ENCODE assay signal across 24 cellular contexts in the genomic region with DNA sequence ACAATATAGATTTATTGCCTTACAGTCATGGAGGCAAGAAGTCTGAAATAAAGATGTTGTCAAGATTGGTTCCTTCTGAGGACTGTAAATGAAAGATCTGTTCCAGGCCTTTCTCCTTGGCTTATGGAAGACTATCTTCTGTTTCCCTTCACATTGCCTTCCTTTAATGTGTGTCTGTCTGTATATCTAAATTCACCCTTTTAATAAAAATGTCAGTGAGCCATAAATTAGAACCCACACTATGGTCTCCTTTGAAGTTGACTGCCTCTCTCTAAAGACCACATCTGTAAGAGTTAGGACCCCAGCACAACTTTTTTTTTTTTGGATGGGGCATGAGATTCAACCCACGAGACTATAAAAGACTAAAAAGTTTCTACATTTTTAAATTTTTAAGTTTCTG.
"Had no signal": no experiment of that assay in that cellular context is flagged by ENCODE, and none has a peak within 500 bp of the region (broad histone marks: within the 10 kb centered on the region; RNA-seq: fewer than 3 reads in every experiment).

No MANE protein-coding gene starts in this region.

- H3K27ac Mint-ChIP-seq: effector memory CD8-positive, alpha-beta T cell; natural killer cell; stimulated activated effector memory CD8-positive, alpha-beta T cell treated with anti-CD3 and anti-CD28 coated beads, Interleukin-12 subunit alpha, Interleukin-12 subunit beta, amount 100 ng/mL, for 72 hours; type B pancreatic cell had no signal

- H3K27me3 ChIP-seq: ovary, sigmoid colon, testis, tibial artery had no signal

- H3K9me3 Mint-ChIP-seq: stimulated activated effector memory CD8-positive, alpha-beta T cell treated with anti-CD3 and anti-CD28 coated beads, Interleukin-12 subunit alpha, Interleukin-12 subunit beta, amount 100 ng/mL, for 72 hours; type B pancreatic cell had no signal

- FAIRE-seq: endometrium, frontal cortex had no signal

- DNase-seq: cerebellar nuclear complex; cortex of kidney; effector memory CD8-positive, alpha-beta T cell; head of caudate nucleus; left cardiac atrium; left ventricle myocardium superior; lower lobe of right lung; natural killer cell; nucleus accumbens; ovary; posterior cingulate gyrus; psoas muscle; right cardiac atrium; sigmoid colon; stimulated activated CD4-positive, alpha-beta T cell treated with anti-CD3 and anti-CD28 coated beads, Interleukin-2, amount 100 ng/mL, for 24 hours; stimulated activated CD4-positive, alpha-beta T cell treated with anti-CD3 and anti-CD28 coated beads, Interleukin-4, amount 100 ng/mL, for 24 hours; stimulated activated naive CD8-positive, alpha-beta T cell treated with anti-CD3 and anti-CD28 coated beads, Interleukin-15, Interleukin-2, amounts not matched to agents 100 U/mL and 50 U/mL, for 24 hours; substantia nigra; testis; tibial artery had no signal

- H3K36me3 Mint-ChIP-seq: natural killer cell; stimulated activated effector memory CD8-positive, alpha-beta T cell treated with anti-CD3 and anti-CD28 coated beads, Interleukin-12 subunit alpha, Interleukin-12 subunit beta, amount 100 ng/mL, for 72 hours; type B pancreatic cell had no signal

- H3K4me1 ChIP-seq: lower lobe of right lung, psoas muscle, sigmoid colon, testis, tibial artery had no signal

- H3K4me1 Mint-ChIP-seq: natural killer cell; stimulated activated effector memory CD8-positive, alpha-beta T cell treated with anti-CD3 and anti-CD28 coated beads, Interleukin-12 subunit alpha, Interleukin-12 subunit beta, amount 100 ng/mL, for 72 hours had no signal

- H3K27ac ChIP-seq: lower lobe of right lung, ovary, psoas muscle, sigmoid colon, testis, tibial artery had no signal

- H3K4me3 Mint-ChIP-seq: effector memory CD8-positive, alpha-beta T cell; natural killer cell; stimulated activated effector memory CD8-positive, alpha-beta T cell treated with anti-CD3 and anti-CD28 coated beads, Interleukin-12 subunit alpha, Interleukin-12 subunit beta, amount 100 ng/mL, for 72 hours; type B pancreatic cell had no signal

- ATAC-seq: effector memory CD8-positive, alpha-beta T cell; left cardiac atrium; left ventricle myocardium superior; lower lobe of right lung; natural killer cell; psoas muscle; right cardiac atrium; stimulated activated effector memory CD8-positive, alpha-beta T cell treated with anti-CD3 and anti-CD28 coated beads, Interleukin-12 subunit alpha, Interleukin-12 subunit beta, amount 100 ng/mL, for 72 hours; stimulated activated naive CD8-positive, alpha-beta T cell treated with anti-CD3 and anti-CD28 coated beads, Interleukin-15, Interleukin-2, amounts not matched to agents 100 U/mL and 50 U/mL, for 24 hours had no signal

- H3K4me3 ChIP-seq: lower lobe of right lung, ovary, psoas muscle, sigmoid colon, testis, tibial artery had no signal

- H3K9me3 ChIP-seq: lower lobe of right lung, ovary, psoas muscle, sigmoid colon, testis, tibial artery had no signal

- H3K27me3 Mint-ChIP-seq: effector memory CD8-positive, alpha-beta T cell; type B pancreatic cell had no signal

- H3K36me3 ChIP-seq: lower lobe of right lung, ovary, sigmoid colon, tibial artery had no signal
